Comparison of ENCODE assay signal across 8 cellular contexts in genomic region chr20:32277361-32278198, GRCh38. TPM values are rescaled to one million over a fixed set of nuclear protein-coding genes. Genes with fewer than 3 reads are reported as not detected.
DNase-seq lines count a peak whose midpoint lies in the region; ATAC-seq, FAIRE-seq and TF ChIP-seq lines count a peak whose summit lies in the region.

Gene KIF3B (plus strand): TSS chr20:32277651. CDS start chr20:32309778, 32,127 bp downstream.

- H3K4me3 ChIP-seq in kidney (ENCODE audit: low read length in 2 of 2), result peak within 1 kb of the TSS; percentile 94 to 96

- no peaks in the 10 kb centered on the region for H3K36me3 ChIP-seq in kidney (ENCODE audit: control insufficient read depth in 1 of 2, insufficient read depth in 2 of 2, low read length in 2 of 2)

- intact Hi-C loops in kidney (cut with DNase I), result no loop called here

- ATAC-seq in GM19025 (IDR thresholded peaks at IDR 0.05; ENCODE audit: low read depth, unreplicated experiment) (peak; percentile 65), HG03378 (IDR thresholded peaks at IDR 0.05; ENCODE audit: unreplicated experiment) (peak; percentile 63)

- DNase-seq in AG08396 (ENCODE audit: low spot score) (peak; percentile 96), NCI-H460 (ENCODE audit: extremely low read depth, low read depth) (peak; percentile 89), cerebellum (ENCODE audit: low spot score) (peak; percentile 96), kidney (peak; percentile 95)
- peak; percentile 77 to 81 for DNase-seq in activated CD4-positive, alpha-beta T cell treated with anti-CD3 and anti-CD28 coated beads for 24 hours (ENCODE audit: low read depth in 2 of 2)
- peak; percentile 79 to 83 (median 81) for DNase-seq in stimulated activated CD4-positive, alpha-beta T cell treated with anti-CD3 and anti-CD28 coated beads, Interleukin-12 subunit alpha, Interleukin-12 subunit beta, amount 100 ng/mL, for 48 hours (ENCODE audit: low read depth in 2 of 3, low spot score in 1 of 3)

- peak within 1 kb of the TSS; percentile 90 to 92 for H3K9ac ChIP-seq in kidney (ENCODE audit: low read length in 2 of 2)

- H3K27ac ChIP-seq in kidney (ENCODE audit: low read depth in 2 of 2, low read length in 2 of 2), result peak within 1 kb of the TSS in 1 of 2 donors; percentile 63

- H3K9me3 ChIP-seq in kidney (ENCODE audit: control insufficient read depth in 1 of 2, low read length in 2 of 2), result no peaks in the 10 kb centered on the region

- no peak for TF ChIP-seq CTCF in kidney (IDR thresholded peaks at IDR 0.05; ENCODE audit: borderline replicate concordance, extremely low read depth, insufficient read depth)

- H3K4me1 ChIP-seq in kidney (ENCODE audit: control insufficient read depth in 1 of 2, insufficient read depth in 1 of 2, low read depth in 1 of 2, low read length in 2 of 2), result peaks cover 12 to 16% of the 10 kb centered on the region in 2 donors

- no peak for FAIRE-seq in kidney (lab: Jason Lieb, UNC)

RNA-seq across cellular contexts. Expression of gene KIF3B, which starts in this region (rescaled TPM):
- 22.5 and 25.4 TPM in 2 replicates for total RNA-seq in NCI-H460 (2014; rRNA removed; shearing (Covaris generic))
- polyA plus RNA-seq in NCI-H460 (2014; cell fraction: nucleus; rRNA removed), result 8.7 and 12.4 TPM in 2 replicates
- total RNA-seq in cerebellum (57.4 TPM), kidney (62.2 TPM)
- polyA plus RNA-seq in kidney (ENCODE audit: insufficient read depth, low read depth, low replicate concordance), result 31.6 TPM
